Comparison of ENCODE assay signal across 1 cellular context in genomic region chr16:18969050-18969854, GRCh38.
TF ChIP-seq lines count a peak whose summit lies in the region.

No MANE protein-coding gene starts in this region.

TF ChIP-seq in HepG2, 621 proteins besides CTCF, POLR2A, EP300 and RAD21 (continued from another document and continues in another):
- peak; percentile 33; the same call in 1 of the 2 replicates for TF ChIP-seq ATF2 (CRISPR knock-in tag; IDR thresholded peaks at IDR 0.05)
- no peak for TF ChIP-seq ZNF777 (CRISPR knock-in tag; IDR thresholded peaks at IDR 0.05)
- peak; percentile 57; the same call in 1 of the 2 replicates for TF ChIP-seq SALL1 (CRISPR knock-in tag; IDR thresholded peaks at IDR 0.05)
- 0 out of 2 replicates have a peak, but pooled peaks have one; percentile 76 for TF ChIP-seq SSRP1 (CRISPR knock-in tag; IDR thresholded peaks at IDR 0.05)
- TF ChIP-seq FOXC1 (CRISPR knock-in tag; IDR thresholded peaks at IDR 0.05; ENCODE audit: borderline replicate concordance) = no peak; the same call in 1 of the 2 replicates
- TF ChIP-seq HMGXB4 (CRISPR knock-in tag; IDR thresholded peaks at IDR 0.05; ENCODE audit: borderline replicate concordance in 1 of 2, low read depth in 1 of 2) = peak; percentile 50 to 85; a peak in 1 of 4 replicates
- peak; percentile 31; the same call in 1 of the 2 replicates for TF ChIP-seq FOXO1 (CRISPR knock-in tag; IDR thresholded peaks at IDR 0.05)
- peak; percentile 63; the same call in 1 of the 2 replicates for TF ChIP-seq MTF2 (CRISPR knock-in tag; IDR thresholded peaks at IDR 0.05; ENCODE audit: borderline replicate concordance)
- peak; percentile 74 for TF ChIP-seq ZNF331 (CRISPR knock-in tag; IDR thresholded peaks at IDR 0.05)
- peak; percentile 96 for TF ChIP-seq XRCC5 (optimal IDR thresholded peaks at IDR 0.05; ENCODE audit: low read length)
- TF ChIP-seq MIER3 (CRISPR knock-in tag; IDR thresholded peaks at IDR 0.05; ENCODE audit: borderline replicate concordance) = peak; percentile 85; the same call in 1 of the 2 replicates
- TF ChIP-seq MBD4 (IDR thresholded peaks at IDR 0.05; ENCODE audit: borderline replicate concordance, low read length) = no peak
- no peak for TF ChIP-seq ISX (CRISPR knock-in tag; conservative IDR thresholded peaks at IDR 0.05)
- no peak for TF ChIP-seq RBFOX2 (IDR thresholded peaks at IDR 0.05; ENCODE audit: low read depth, low read length)
- no peak for TF ChIP-seq ZNF816 (CRISPR knock-in tag; IDR thresholded peaks at IDR 0.05; ENCODE audit: borderline replicate concordance)
- no peak for TF ChIP-seq ZBTB25 (CRISPR knock-in tag; IDR thresholded peaks at IDR 0.05)
- no peak for TF ChIP-seq ZNF256 (CRISPR knock-in tag; conservative IDR thresholded peaks at IDR 0.05)
- 0 out of 2 replicates have a peak, but pooled peaks have one; percentile 12 for TF ChIP-seq MAFF (IDR thresholded peaks at IDR 0.05; ENCODE audit: low read depth, low read length)
- TF ChIP-seq ZMYM3 (CRISPR knock-in tag; IDR thresholded peaks at IDR 0.05) = peak; percentile 25; the same call in 1 of the 2 replicates
- TF ChIP-seq ZNF570 (CRISPR knock-in tag; IDR thresholded peaks at IDR 0.05; ENCODE audit: borderline replicate concordance) = no peak
- TF ChIP-seq KLF6 (CRISPR knock-in tag; IDR thresholded peaks at IDR 0.05) = peak; percentile 75; the same call in 1 of the 2 replicates
- peak; percentile 65; the same call in 1 of the 2 replicates for TF ChIP-seq KLF11 (CRISPR knock-in tag; IDR thresholded peaks at IDR 0.05)
- TF ChIP-seq ZBTB38 (CRISPR knock-in tag; IDR thresholded peaks at IDR 0.05) = peak; percentile 61; the same call in 1 of the 2 replicates
- no peak for TF ChIP-seq NR2F6 (IDR thresholded peaks at IDR 0.05)
- TF ChIP-seq NR2F6 (CRISPR knock-in tag; IDR thresholded peaks at IDR 0.05) = peak; percentile 41; the same call in 1 of the 2 replicates
- TF ChIP-seq ZFP36L1 (CRISPR knock-in tag; IDR thresholded peaks at IDR 0.05) = no peak
- TF ChIP-seq PHF8 (CRISPR knock-in tag; IDR thresholded peaks at IDR 0.05) = peak; percentile 29; the same call in 1 of the 2 replicates
- TF ChIP-seq ZNF83 (CRISPR knock-in tag; IDR thresholded peaks at IDR 0.05; ENCODE audit: borderline replicate concordance) = no peak
- TF ChIP-seq KLF9 (CRISPR knock-in tag; IDR thresholded peaks at IDR 0.05; ENCODE audit: low read depth) = peak; percentile 84; the same call in 1 of the 2 replicates
- TF ChIP-seq GZF1 (CRISPR knock-in tag; IDR thresholded peaks at IDR 0.05) = no peak
- no peak for TF ChIP-seq HOMEZ (CRISPR knock-in tag; IDR thresholded peaks at IDR 0.05; ENCODE audit: low read depth)
- TF ChIP-seq ZNF230 (CRISPR knock-in tag; IDR thresholded peaks at IDR 0.05) = no peak
- peak; percentile 50; the same call in 1 of the 2 replicates for TF ChIP-seq ZNF574 (CRISPR knock-in tag; IDR thresholded peaks at IDR 0.05)
- TF ChIP-seq KDM4B (CRISPR knock-in tag; IDR thresholded peaks at IDR 0.05) = peak; percentile 89; the same call in 1 of the 2 replicates
- TF ChIP-seq ZNF124 (CRISPR knock-in tag; IDR thresholded peaks at IDR 0.05) = peak; percentile 89; the same call in 1 of the 2 replicates
- no peak for TF ChIP-seq TFDP1 (CRISPR knock-in tag; IDR thresholded peaks at IDR 0.05; ENCODE audit: borderline replicate concordance)
- 0 out of 2 replicates have a peak, but pooled peaks have one; percentile 53 for TF ChIP-seq MLX (CRISPR knock-in tag; IDR thresholded peaks at IDR 0.05)
- TF ChIP-seq CEBPG (CRISPR knock-in tag; IDR thresholded peaks at IDR 0.05) = peak; percentile 36; the same call in 1 of the 2 replicates
- no peak for TF ChIP-seq IRF1 (CRISPR knock-in tag; IDR thresholded peaks at IDR 0.05; ENCODE audit: low read depth)
- no peak for TF ChIP-seq GRHL1 (CRISPR knock-in tag; conservative IDR thresholded peaks at IDR 0.05)
- TF ChIP-seq TMF1 (CRISPR knock-in tag; IDR thresholded peaks at IDR 0.05; ENCODE audit: low read depth) = no peak
- TF ChIP-seq ZNF710 (CRISPR knock-in tag; IDR thresholded peaks at IDR 0.05; ENCODE audit: borderline replicate concordance) = no peak
- TF ChIP-seq NR0B2 (CRISPR knock-in tag; IDR thresholded peaks at IDR 0.05) = no peak
- TF ChIP-seq ZNF839 (CRISPR knock-in tag; IDR thresholded peaks at IDR 0.05; ENCODE audit: borderline replicate concordance) = no peak
- 0 out of 2 replicates have a peak, but pooled peaks have one; percentile 49 for TF ChIP-seq ARID3A (IDR thresholded peaks at IDR 0.05; ENCODE audit: low read depth, low read length)
- peak; percentile 85 for TF ChIP-seq ZNF792 (CRISPR knock-in tag; IDR thresholded peaks at IDR 0.05)
- TF ChIP-seq ISL2 (CRISPR knock-in tag; IDR thresholded peaks at IDR 0.05) = no peak
